ENCODE assay signal across 26 cellular contexts in the genomic region with DNA sequence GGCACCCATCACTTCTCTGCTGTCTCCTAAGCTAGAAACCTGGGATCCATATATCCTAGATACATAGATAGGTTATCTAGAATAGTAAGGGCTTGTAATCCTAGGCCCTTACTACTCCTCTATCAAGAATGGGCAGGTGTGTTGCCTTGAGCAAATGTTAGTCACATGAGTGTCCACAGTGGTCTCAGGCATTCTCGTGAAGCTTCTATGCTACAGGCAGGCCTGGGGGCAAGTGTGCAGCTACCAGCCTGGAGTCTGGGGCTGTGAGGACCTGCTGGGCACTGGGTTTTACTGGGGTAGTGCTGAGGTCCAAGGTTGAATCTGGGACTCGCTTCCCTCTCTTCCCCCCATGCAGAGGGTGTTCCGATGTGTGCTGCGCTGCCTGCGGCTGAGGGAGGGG.
"Had no signal": no experiment of that assay in that cellular context is flagged by ENCODE, and none has a peak within 500 bp of the region (broad histone marks: within the 10 kb centered on the region; RNA-seq: fewer than 3 reads in every experiment).

No MANE protein-coding gene starts in this region.

- H3K4me3 ChIP-seq: colonic mucosa, esophagus muscularis mucosa, gastroesophageal sphincter, heart left ventricle, hepatocyte, left ventricle myocardium inferior, lower lobe of right lung, pancreas, smooth muscle cell, stomach, thyroid gland had no signal

- H2AFZ ChIP-seq: hepatocyte had no signal

- H3K27ac ChIP-seq: colonic mucosa, esophagus muscularis mucosa, foreskin keratinocyte, gastroesophageal sphincter, heart left ventricle, left ventricle myocardium inferior, lower lobe of right lung, neutrophil, pancreas, stomach, thyroid gland had no signal

- H3K4me1 ChIP-seq: colonic mucosa, foreskin keratinocyte, gastroesophageal sphincter, lower lobe of right lung, pancreas had no signal

- H3K9me3 Mint-ChIP-seq: dendritic cell treated with granulocyte-macrophage colony-stimulating factor and Interleukin-4, amounts not matched to agents 40 ng/mL and 50 ng/mL, for 4 days; natural killer cell treated with Interleukin-12 subunit alpha and Interleukin-12 subunit beta and Interleukin-15 and Interleukin-18, amount 100 ng/mL, for 72 hours; neural crest cell; stimulated activated effector memory CD8-positive, alpha-beta T cell treated with anti-CD3 and anti-CD28 coated beads, Interleukin-12 subunit alpha, Interleukin-12 subunit beta, amount 100 ng/mL, for 72 hours; type B pancreatic cell had no signal

- H3K27me3 Mint-ChIP-seq: progenitor cell of endocrine pancreas, type B pancreatic cell had no signal

- H3K27me3 ChIP-seq: colonic mucosa, hepatocyte, neutrophil, pancreas, thyroid gland had no signal

- H3K9me3 ChIP-seq: colonic mucosa, esophagus muscularis mucosa, gastroesophageal sphincter, heart left ventricle, left ventricle myocardium inferior, lower lobe of right lung, neutrophil, pancreas, stomach, thyroid gland had no signal

- H3K79me2 ChIP-seq: hepatocyte had no signal

- ATAC-seq: foreskin keratinocyte; gastroesophageal sphincter; lower lobe of right lung; natural killer cell treated with Interleukin-12 subunit alpha and Interleukin-12 subunit beta and Interleukin-15 and Interleukin-18, amount 100 ng/mL, for 72 hours; sciatic nerve; stimulated activated effector memory CD8-positive, alpha-beta T cell treated with anti-CD3 and anti-CD28 coated beads, Interleukin-12 subunit alpha, Interleukin-12 subunit beta, amount 100 ng/mL, for 72 hours had no signal

- H3K27ac Mint-ChIP-seq: dendritic cell treated with granulocyte-macrophage colony-stimulating factor and Interleukin-4, amounts not matched to agents 40 ng/mL and 50 ng/mL, for 4 days; natural killer cell treated with Interleukin-12 subunit alpha and Interleukin-12 subunit beta and Interleukin-15 and Interleukin-18, amount 100 ng/mL, for 72 hours; progenitor cell of endocrine pancreas; stimulated activated effector memory CD8-positive, alpha-beta T cell treated with anti-CD3 and anti-CD28 coated beads, Interleukin-12 subunit alpha, Interleukin-12 subunit beta, amount 100 ng/mL, for 72 hours; type B pancreatic cell had no signal

- DNase-seq: colonic mucosa; effector CD8-positive, alpha-beta T cell; foreskin keratinocyte; kidney; left ventricle myocardium inferior; lower lobe of right lung; stimulated activated CD4-positive, alpha-beta T cell treated with anti-CD3 and anti-CD28 coated beads, Interleukin-12 subunit alpha, Interleukin-12 subunit beta, amount 100 ng/mL, for 4 hours; stimulated activated CD4-positive, alpha-beta T cell treated with anti-CD3 and anti-CD28 coated beads, Interleukin-2, amount 100 ng/mL, for 24 hours; stimulated activated CD4-positive, alpha-beta T cell treated with anti-CD3 and anti-CD28 coated beads, Interleukin-4, amount 100 ng/mL, for 24 hours; stimulated activated naive CD4-positive, alpha-beta T cell treated with Interleukin-2 at 50 U/mL for 16 hours had no signal

- H3K4me3 Mint-ChIP-seq: dendritic cell treated with granulocyte-macrophage colony-stimulating factor and Interleukin-4, amounts not matched to agents 40 ng/mL and 50 ng/mL, for 4 days; natural killer cell treated with Interleukin-12 subunit alpha and Interleukin-12 subunit beta and Interleukin-15 and Interleukin-18, amount 100 ng/mL, for 72 hours; neural crest cell; stimulated activated effector memory CD8-positive, alpha-beta T cell treated with anti-CD3 and anti-CD28 coated beads, Interleukin-12 subunit alpha, Interleukin-12 subunit beta, amount 100 ng/mL, for 72 hours; type B pancreatic cell had no signal

- H3K4me1 Mint-ChIP-seq: neural crest cell had no signal

- H3K4me2 ChIP-seq: hepatocyte, smooth muscle cell had no signal
